In the genomic region with DNA sequence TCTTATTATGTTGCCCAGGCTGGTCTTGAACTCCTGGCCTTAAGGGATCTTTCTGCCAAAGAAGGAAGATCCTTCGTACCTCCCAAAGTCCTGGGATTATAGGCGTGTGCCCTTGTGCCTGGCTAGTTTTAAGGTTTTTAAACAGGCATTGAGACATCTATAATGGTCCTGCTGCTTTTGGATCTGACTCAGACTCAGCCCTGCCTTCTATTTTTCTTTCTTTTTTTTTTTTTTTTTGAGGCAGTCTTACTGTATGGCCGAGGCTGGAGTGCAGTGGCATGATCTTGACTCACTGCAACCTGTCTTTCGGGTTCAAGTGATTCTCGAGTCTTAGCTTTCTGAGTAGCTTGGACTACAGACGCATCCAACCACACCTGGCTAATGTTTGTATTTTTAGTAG, we compare ENCODE assay signal across 28 cellular contexts.
A peak's percentile ranks its signal among the peaks of the same experiment; 100 is the strongest.
DNase-seq lines count a peak whose midpoint lies in the region; ATAC-seq and TF ChIP-seq lines count a peak whose summit lies in the region.
"Had no signal": no experiment of that assay in that cellular context is flagged by ENCODE, and none has a peak within 500 bp of the region (broad histone marks: within the 10 kb centered on the region; RNA-seq: fewer than 3 reads in every experiment).

No MANE protein-coding gene starts in this region.

- peaks cover 8% of the 10 kb centered on the region for H3K9me3 Mint-ChIP-seq in osteocyte (ENCODE audit: unreplicated experiment)
- H3K9me3 Mint-ChIP-seq: CD4-positive, alpha-beta T cell had no signal

- H3K4me3 Mint-ChIP-seq in osteocyte (ENCODE audit: unreplicated experiment) = no peak overlapping the region
- H3K4me3 Mint-ChIP-seq: activated naive CD8-positive, alpha-beta T cell treated with anti-CD3 and anti-CD28 coated beads, Interleukin-2, amount 10 ng/mL, durations not matched to agents 7 days and 5 days; activated T-cell treated with anti-CD3 and anti-CD28 coated beads, Interleukin-2, amount 50 U/mL, for 24 hours; CD4-positive, alpha-beta T cell; stimulated activated naive B cell treated with anti-CD40 and anti-IgM and Interleukin-4, amounts not matched to agents 10 μg/mL and 1 μg/mL and 100 μg/mL, for 72 hours had no signal

- H3K27me3 Mint-ChIP-seq in osteocyte (ENCODE audit: unreplicated experiment) = no peaks in the 10 kb centered on the region
- H3K27me3 Mint-ChIP-seq: activated naive CD8-positive, alpha-beta T cell treated with anti-CD3 and anti-CD28 coated beads, Interleukin-2, amount 10 ng/mL, durations not matched to agents 7 days and 5 days; activated T-cell treated with anti-CD3 and anti-CD28 coated beads, Interleukin-2, amount 50 U/mL, for 24 hours; CD4-positive, alpha-beta T cell; stimulated activated naive B cell treated with anti-CD40 and anti-IgM and Interleukin-4, amounts not matched to agents 10 μg/mL and 1 μg/mL and 100 μg/mL, for 72 hours had no signal

- H3K4me1 ChIP-seq in adipocyte (ENCODE audit: control insufficient read depth, insufficient read depth, low read length) = peaks cover 3% of the 10 kb centered on the region
- peaks cover 0 to 9% of the 10 kb centered on the region in 2 donors for H3K4me1 ChIP-seq in right atrium auricular region
- H3K4me1 ChIP-seq: A549, pancreas had no signal

- peaks cover 14% of the 10 kb centered on the region for H3K4me1 Mint-ChIP-seq in osteocyte (ENCODE audit: unreplicated experiment)

- peak overlapping the region; percentile 41 for H3K27ac Mint-ChIP-seq in osteocyte (ENCODE audit: unreplicated experiment)
- H3K27ac Mint-ChIP-seq: activated naive CD8-positive, alpha-beta T cell treated with anti-CD3 and anti-CD28 coated beads, Interleukin-2, amount 10 ng/mL, durations not matched to agents 7 days and 5 days; activated T-cell treated with anti-CD3 and anti-CD28 coated beads, Interleukin-2, amount 50 U/mL, for 24 hours; CD4-positive, alpha-beta T cell had no signal

- H3K36me3 Mint-ChIP-seq in osteocyte (ENCODE audit: unreplicated experiment) = peaks cover 29% of the 10 kb centered on the region

- H3K36me3 ChIP-seq in adipocyte (ENCODE audit: control insufficient read depth, insufficient read depth, low read length, severe bottlenecking) (peaks cover 31% of the 10 kb centered on the region), right atrium auricular region (peaks cover 40% of the 10 kb centered on the region)

- no peak for ATAC-seq in HG03432 (IDR thresholded peaks at IDR 0.05; ENCODE audit: unreplicated experiment)
- ATAC-seq: A549; GM12878; pancreas; stimulated activated naive B cell treated with anti-CD40 and anti-IgM and Interleukin-4, amounts not matched to agents 10 μg/mL and 1 μg/mL and 100 μg/mL, for 72 hours; upper lobe of right lung had no signal

- H3K9me3 ChIP-seq in adipocyte (ENCODE audit: control insufficient read depth, low read length) (peaks cover 9% of the 10 kb centered on the region), right atrium auricular region (peaks cover 0 to 4% of the 10 kb centered on the region in 2 donors)
- H3K9me3 ChIP-seq: pancreas, upper lobe of right lung had no signal

- DNase-seq in Daoy (ENCODE audit: low read depth) = peak; percentile 11
- peak; percentile 60 for DNase-seq in adipocyte (ENCODE audit: low read depth)
- DNase-seq in epithelial cell of prostate (ENCODE audit: low read depth, low spot score) = peak; percentile 57
- no peak for DNase-seq in osteocyte (ENCODE audit: extremely low spot score, unreplicated experiment)
- DNase-seq in right atrium auricular region (ENCODE audit: low spot score) = no peak
- no peak for DNase-seq in NCI-H187 (lab: John Stamatoyannopoulos, UW)
- no peak for DNase-seq in NCI-H187 treated with DMSO at 0.1 percent for 48 hours (lab: John Stamatoyannopoulos, UW)
- DNase-seq: activated CD4-positive, alpha-beta T cell treated with anti-CD3 and anti-CD28 coated beads, Interleukin-2, amount 50 U/mL, for 1 hour; activated effector memory CD4-positive, alpha-beta T cell treated with anti-CD3 and anti-CD28 coated beads, Interleukin-2, amount 50 U/mL, for 16 hours; activated naive CD8-positive, alpha-beta T cell treated with anti-CD3 and anti-CD28 coated beads, Interleukin-2, amount 10 ng/mL, durations not matched to agents 7 days and 5 days; activated T-cell treated with anti-CD3 and anti-CD28 coated beads, Interleukin-2, amount 50 U/mL, for 24 hours; CD4-positive, alpha-beta T cell; DND-41; islet precursor cell; left ventricle myocardium inferior; mesendoderm; NCI-H1436; NCI-H2107; NCI-H748 treated with DMSO at 0.1 percent for 48 hours; pancreas; stimulated activated naive B cell treated with anti-CD40 and anti-IgM and Interleukin-4, amounts not matched to agents 10 μg/mL and 1 μg/mL and 100 μg/mL, for 72 hours; T-helper 9 cell; upper lobe of right lung had no signal

- TF ChIP-seq CTCF in osteocyte (IDR thresholded peaks at IDR 0.05) (no peak), right atrium auricular region (IDR thresholded peaks at IDR 0.05) (no peak)

- H3K9ac ChIP-seq in adipocyte (ENCODE audit: low read length) = no peak overlapping the region
- H3K9ac ChIP-seq: KMS-11 had no signal

- peak overlapping the region; percentile 16 for H3K27ac ChIP-seq in epithelial cell of prostate
- no peak overlapping the region for H3K27ac ChIP-seq in right atrium auricular region
- H3K27ac ChIP-seq: A549, KMS-11, left ventricle myocardium inferior, pancreas, skin epidermis, upper lobe of right lung had no signal

- H3K4me3 ChIP-seq in adipocyte (ENCODE audit: low read length) (no peak overlapping the region), right atrium auricular region (no peak overlapping the region)
- H3K4me3 ChIP-seq: A549, GM12878, left ventricle myocardium inferior, pancreas, skin epidermis, upper lobe of right lung had no signal

- no peaks in the 10 kb centered on the region for H3K27me3 ChIP-seq in adipocyte (replicated peaks; ENCODE audit: control insufficient read depth, insufficient read depth, low read length)
- H3K27me3 ChIP-seq in right atrium auricular region = no peaks in the 10 kb centered on the region
- H3K27me3 ChIP-seq: pancreas, upper lobe of right lung had no signal

Comparison
In these comparisons a context has a peak if more than half of its experiments do, and no peak if none do; other contexts are left out.
1. DNase-seq: peak in Daoy (single experiment), adipocyte (single experiment) and epithelial cell of prostate (single experiment); none in osteocyte (single experiment), right atrium auricular region (single experiment), NCI-H187 (0 of 2) and NCI-H187 treated with DMSO at 0.1 percent for 48 hours (single experiment).